ENCODE assay signal across 11 cellular contexts in the genomic region with DNA sequence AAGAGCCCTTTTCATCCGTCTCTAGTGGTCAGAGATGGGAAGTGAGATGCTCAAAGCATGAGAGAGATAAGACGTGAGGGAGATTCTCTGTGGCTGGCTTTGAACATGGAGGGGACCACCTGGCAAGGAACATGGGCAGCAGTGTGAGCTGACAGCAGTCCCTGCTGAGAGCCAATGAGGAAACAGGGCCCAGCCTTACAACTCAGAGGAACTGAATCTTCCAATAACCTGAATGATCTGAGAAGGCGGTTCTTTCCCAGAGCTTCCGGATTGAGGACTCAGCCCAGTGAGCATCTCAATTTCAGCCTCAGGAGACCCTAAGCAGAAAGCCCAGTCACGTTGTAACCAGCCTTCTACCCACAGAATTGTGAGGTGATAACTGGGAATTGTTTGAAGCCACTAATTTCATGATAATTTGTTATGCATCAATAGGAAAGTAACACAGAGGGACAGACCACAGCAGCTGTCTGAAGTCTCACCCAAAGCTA. TPM values are rescaled to one million over a fixed set of nuclear protein-coding genes. Genes with fewer than 3 reads are reported as not detected.
DNase-seq lines count a peak whose midpoint lies in the region; ATAC-seq and TF ChIP-seq lines count a peak whose summit lies in the region.
"Had no signal": no experiment of that assay in that cellular context is flagged by ENCODE, and none has a peak within 500 bp of the region (broad histone marks: within the 10 kb centered on the region; RNA-seq: fewer than 3 reads in every experiment).

No MANE protein-coding gene starts in this region.

- CTCF ChIA-PET in RWPE1 (lab: Yijun Ruan, JAX) = no interaction called here

- ATAC-seq in GM21619 (IDR thresholded peaks at IDR 0.05; ENCODE audit: unreplicated experiment) = peak; percentile 29
- ATAC-seq in natural killer cell = no peak

- TF ChIP-seq CTCF in natural killer cell (IDR thresholded peaks at IDR 0.05) (no peak), RWPE1 (conservative IDR thresholded peaks at IDR 0.05; ENCODE audit: low read depth) (no peak)

- POLR2A ChIA-PET in RWPE1 (lab: Yijun Ruan, JAX; ENCODE audit: low non-redundant PET) = no interaction called here

- H3K9me3 Mint-ChIP-seq in IgD-negative memory B cell = no peaks in the 10 kb centered on the region
- H3K9me3 Mint-ChIP-seq in natural killer cell = peaks cover 0 to 2% of the 10 kb centered on the region in 2 donors

- no peak overlapping the region for H3K27ac ChIP-seq in RWPE1
- H3K27ac ChIP-seq: suprapubic skin had no signal

- H3K4me3 Mint-ChIP-seq in IgD-negative memory B cell = peak overlapping the region in 3 of 4 donors; percentile 2 to 90 (median 73)
- no peak overlapping the region for H3K4me3 Mint-ChIP-seq in natural killer cell
- H3K4me3 Mint-ChIP-seq: nephron progenitor cell had no signal

- intact Hi-C loops in natural killer cell (cut with micrococcal nuclease) = no loop called here

- peaks cover 2% of the 10 kb centered on the region for H3K36me3 Mint-ChIP-seq in IgD-negative memory B cell
- H3K36me3 Mint-ChIP-seq in natural killer cell = no peaks in the 10 kb centered on the region

- H3K27ac Mint-ChIP-seq in IgD-negative memory B cell (peak overlapping the region; percentile 13 to 95 (median 89)), natural killer cell (peak overlapping the region; percentile 89 to 97)
- H3K27ac Mint-ChIP-seq: nephron progenitor cell had no signal

- peak; percentile 20 for TF ChIP-seq POLR2A in GM18526 (IDR thresholded peaks at IDR 0.05; ENCODE audit: extremely low read depth, insufficient read length)

- H3K27me3 Mint-ChIP-seq in IgD-negative memory B cell (no peaks in the 10 kb centered on the region), natural killer cell (ENCODE audit: low read depth in 2 of 2) (no peaks in the 10 kb centered on the region)

- DNase-seq in natural killer cell (no peak), NCI-H2196 (lab: John Stamatoyannopoulos, UW; ENCODE audit: unreplicated experiment) (no peak), RWPE1 (ENCODE audit: low spot score) (no peak), medulla oblongata (ENCODE audit: extremely low spot score) (no peak)
- DNase-seq: activated CD4-positive, alpha-beta T cell treated with anti-CD3 and anti-CD28 coated beads for 1 hour; nephron progenitor cell; Right ventricle myocardium superior had no signal

- H3K4me1 Mint-ChIP-seq in IgD-negative memory B cell (peaks cover 80 to 92% (median 85%) of the 10 kb centered on the region in 3 donors), natural killer cell (peaks cover 62 to 72% of the 10 kb centered on the region in 2 donors)
- H3K4me1 Mint-ChIP-seq: nephron progenitor cell had no signal

RNA-seq across cellular contexts. Expression of gene IKZF1, which starts 33.9 kb away (rescaled TPM):
- polyA plus RNA-seq in IgD-negative memory B cell = 213 TPM
- total RNA-seq in natural killer cell = 100 to 1,000 TPM; 294 to 391 (median 350) TPM
